1 cellular context compared by ENCODE assay signal in genomic region chr11:117703209-117703608, GRCh38.
TF ChIP-seq lines count a peak whose summit lies in the region.

No MANE protein-coding gene starts in this region.

TF ChIP-seq in HepG2, 621 proteins besides CTCF, POLR2A, EP300 and RAD21 (continued from another document):
- TF ChIP-seq, protein P1, sequence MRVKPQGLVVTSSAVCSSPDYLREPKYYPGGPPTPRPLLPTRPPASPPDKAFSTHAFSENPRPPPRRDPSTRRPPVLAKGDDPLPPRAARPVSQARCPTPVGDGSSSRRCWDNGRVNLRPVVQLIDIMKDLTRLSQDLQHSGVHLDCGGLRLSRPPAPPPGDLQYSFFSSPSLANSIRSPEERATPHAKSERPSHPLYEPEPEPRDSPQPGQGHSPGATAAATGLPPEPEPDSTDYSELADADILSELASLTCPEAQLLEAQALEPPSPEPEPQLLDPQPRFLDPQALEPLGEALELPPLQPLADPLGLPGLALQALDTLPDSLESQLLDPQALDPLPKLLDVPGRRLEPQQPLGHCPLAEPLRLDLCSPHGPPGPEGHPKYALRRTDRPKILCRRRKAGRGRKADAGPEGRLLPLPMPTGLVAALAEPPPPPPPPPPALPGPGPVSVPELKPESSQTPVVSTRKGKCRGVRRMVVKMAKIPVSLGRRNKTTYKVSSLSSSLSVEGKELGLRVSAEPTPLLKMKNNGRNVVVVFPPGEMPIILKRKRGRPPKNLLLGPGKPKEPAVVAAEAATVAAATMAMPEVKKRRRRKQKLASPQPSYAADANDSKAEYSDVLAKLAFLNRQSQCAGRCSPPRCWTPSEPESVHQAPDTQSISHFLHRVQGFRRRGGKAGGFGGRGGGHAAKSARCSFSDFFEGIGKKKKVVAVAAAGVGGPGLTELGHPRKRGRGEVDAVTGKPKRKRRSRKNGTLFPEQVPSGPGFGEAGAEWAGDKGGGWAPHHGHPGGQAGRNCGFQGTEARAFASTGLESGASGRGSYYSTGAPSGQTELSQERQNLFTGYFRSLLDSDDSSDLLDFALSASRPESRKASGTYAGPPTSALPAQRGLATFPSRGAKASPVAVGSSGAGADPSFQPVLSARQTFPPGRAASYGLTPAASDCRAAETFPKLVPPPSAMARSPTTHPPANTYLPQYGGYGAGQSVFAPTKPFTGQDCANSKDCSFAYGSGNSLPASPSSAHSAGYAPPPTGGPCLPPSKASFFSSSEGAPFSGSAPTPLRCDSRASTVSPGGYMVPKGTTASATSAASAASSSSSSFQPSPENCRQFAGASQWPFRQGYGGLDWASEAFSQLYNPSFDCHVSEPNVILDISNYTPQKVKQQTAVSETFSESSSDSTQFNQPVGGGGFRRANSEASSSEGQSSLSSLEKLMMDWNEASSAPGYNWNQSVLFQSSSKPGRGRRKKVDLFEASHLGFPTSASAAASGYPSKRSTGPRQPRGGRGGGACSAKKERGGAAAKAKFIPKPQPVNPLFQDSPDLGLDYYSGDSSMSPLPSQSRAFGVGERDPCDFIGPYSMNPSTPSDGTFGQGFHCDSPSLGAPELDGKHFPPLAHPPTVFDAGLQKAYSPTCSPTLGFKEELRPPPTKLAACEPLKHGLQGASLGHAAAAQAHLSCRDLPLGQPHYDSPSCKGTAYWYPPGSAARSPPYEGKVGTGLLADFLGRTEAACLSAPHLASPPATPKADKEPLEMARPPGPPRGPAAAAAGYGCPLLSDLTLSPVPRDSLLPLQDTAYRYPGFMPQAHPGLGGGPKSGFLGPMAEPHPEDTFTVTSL (CRISPR knock-in tag; IDR thresholded peaks at IDR 0.05; ENCODE audit: borderline replicate concordance) = peak; percentile 23; the same call in 1 of the 2 replicates
- TF ChIP-seq FOXK1 (CRISPR knock-in tag; IDR thresholded peaks at IDR 0.05; ENCODE audit: borderline replicate concordance, low read depth) (peak; percentile 47; the same call in 1 of the 2 replicates), NR2F6 (IDR thresholded peaks at IDR 0.05) (no peak), NR2F6 (CRISPR knock-in tag; IDR thresholded peaks at IDR 0.05) (peak; percentile 70; the same call in 1 of the 2 replicates), SKI (IDR thresholded peaks at IDR 0.05; ENCODE audit: partially characterized antibody) (peak; percentile 86), SOX5 (CRISPR knock-in tag; IDR thresholded peaks at IDR 0.05; ENCODE audit: borderline replicate concordance) (peak; percentile 57; the same call in 1 of the 2 replicates), RARA (CRISPR knock-in tag; IDR thresholded peaks at IDR 0.05) (peak; percentile 88), ELF4 (CRISPR knock-in tag; IDR thresholded peaks at IDR 0.05; ENCODE audit: borderline replicate concordance) (no peak), HDAC2 (CRISPR knock-in tag; IDR thresholded peaks at IDR 0.05) (peak; percentile 47; the same call in 1 of the 2 replicates), PLRG1 (conservative IDR thresholded peaks at IDR 0.05) (no peak), ZNF44 (CRISPR knock-in tag; IDR thresholded peaks at IDR 0.05) (no peak), ZNF615 (CRISPR knock-in tag; IDR thresholded peaks at IDR 0.05; ENCODE audit: borderline replicate concordance) (no peak), GATAD2A (CRISPR knock-in tag; IDR thresholded peaks at IDR 0.05) (peak; percentile 44; the same call in 1 of the 2 replicates), ELF3 (CRISPR knock-in tag; IDR thresholded peaks at IDR 0.05) (peak; percentile 98), ZNF501 (CRISPR knock-in tag; IDR thresholded peaks at IDR 0.05) (peak; percentile 36; the same call in 1 of the 2 replicates), RXRB (CRISPR knock-in tag; IDR thresholded peaks at IDR 0.05; ENCODE audit: borderline replicate concordance) (peak; percentile 76; the same call in 1 of the 2 replicates), ZMAT3 (CRISPR knock-in tag; conservative IDR thresholded peaks at IDR 0.05) (no peak), ERF (CRISPR knock-in tag; IDR thresholded peaks at IDR 0.05) (peak; percentile 67; the same call in 1 of the 2 replicates), AHR (CRISPR knock-in tag; IDR thresholded peaks at IDR 0.05) (no peak), ZNF609 (CRISPR knock-in tag; IDR thresholded peaks at IDR 0.05; ENCODE audit: borderline replicate concordance) (peak; percentile 46; the same call in 1 of the 2 replicates), ZNF598 (CRISPR knock-in tag; IDR thresholded peaks at IDR 0.05; ENCODE audit: borderline replicate concordance) (0 out of 2 replicates have a peak, but pooled peaks have one; percentile 33), MIER3 (CRISPR knock-in tag; IDR thresholded peaks at IDR 0.05; ENCODE audit: borderline replicate concordance) (peak; percentile 46; the same call in 1 of the 2 replicates), XRCC5 (optimal IDR thresholded peaks at IDR 0.05; ENCODE audit: low read length) (peak; percentile 17), FOXO1 (CRISPR knock-in tag; IDR thresholded peaks at IDR 0.05) (peak; percentile 49; the same call in 1 of the 2 replicates), HCFC1 (IDR thresholded peaks at IDR 0.05; ENCODE audit: low read depth, low read length) (no peak), ATAD3A (CRISPR knock-in tag; IDR thresholded peaks at IDR 0.05) (no peak), ZMYM2 (CRISPR knock-in tag; IDR thresholded peaks at IDR 0.05) (no peak), SAP130 (CRISPR knock-in tag; IDR thresholded peaks at IDR 0.05; ENCODE audit: low read depth) (peak; percentile 63), PPARG (CRISPR knock-in tag; conservative IDR thresholded peaks at IDR 0.05) (peak; percentile 84), FOXA3 (CRISPR knock-in tag; IDR thresholded peaks at IDR 0.05) (peak; percentile 94), PCBP2 (optimal IDR thresholded peaks at IDR 0.05; ENCODE audit: low read depth, low read length, poor library complexity, severe bottlenecking) (no peak), ATF1 (CRISPR knock-in tag; IDR thresholded peaks at IDR 0.05) (no peak), TARDBP (CRISPR knock-in tag; IDR thresholded peaks at IDR 0.05) (0 out of 2 replicates have a peak, but pooled peaks have one; percentile 45), IKZF5 (CRISPR knock-in tag; IDR thresholded peaks at IDR 0.05) (0 out of 2 replicates have a peak, but pooled peaks have one; percentile 38), FOXA1 (IDR thresholded peaks at IDR 0.05) (peak; percentile 73), FOXA1 (CRISPR knock-in tag; IDR thresholded peaks at IDR 0.05) (peak; percentile 90), GPN1 (CRISPR knock-in tag; IDR thresholded peaks at IDR 0.05; ENCODE audit: borderline replicate concordance) (no peak), SMC3 (IDR thresholded peaks at IDR 0.05; ENCODE audit: low read length) (peak; percentile 31; the same call in 1 of the 2 replicates), ARID5B (CRISPR knock-in tag; IDR thresholded peaks at IDR 0.05) (peak; percentile 74), ZSCAN9 (CRISPR knock-in tag; IDR thresholded peaks at IDR 0.05; ENCODE audit: borderline replicate concordance) (0 out of 2 replicates have a peak, but pooled peaks have one; percentile 26), BCL6 (CRISPR knock-in tag; IDR thresholded peaks at IDR 0.05) (peak; percentile 70), SOX13 (IDR thresholded peaks at IDR 0.05) (no peak), SOX13 (CRISPR knock-in tag; conservative IDR thresholded peaks at IDR 0.05 in 1 of 2, IDR thresholded peaks at IDR 0.05 in 1 of 2) (peak in 1 of 2 experiments; percentile 59; a peak in 2 of 4 replicates), RXRA (CRISPR knock-in tag; IDR thresholded peaks at IDR 0.05) (peak; percentile 64; the same call in 1 of the 2 replicates)
- TF ChIP-seq, protein P2, sequence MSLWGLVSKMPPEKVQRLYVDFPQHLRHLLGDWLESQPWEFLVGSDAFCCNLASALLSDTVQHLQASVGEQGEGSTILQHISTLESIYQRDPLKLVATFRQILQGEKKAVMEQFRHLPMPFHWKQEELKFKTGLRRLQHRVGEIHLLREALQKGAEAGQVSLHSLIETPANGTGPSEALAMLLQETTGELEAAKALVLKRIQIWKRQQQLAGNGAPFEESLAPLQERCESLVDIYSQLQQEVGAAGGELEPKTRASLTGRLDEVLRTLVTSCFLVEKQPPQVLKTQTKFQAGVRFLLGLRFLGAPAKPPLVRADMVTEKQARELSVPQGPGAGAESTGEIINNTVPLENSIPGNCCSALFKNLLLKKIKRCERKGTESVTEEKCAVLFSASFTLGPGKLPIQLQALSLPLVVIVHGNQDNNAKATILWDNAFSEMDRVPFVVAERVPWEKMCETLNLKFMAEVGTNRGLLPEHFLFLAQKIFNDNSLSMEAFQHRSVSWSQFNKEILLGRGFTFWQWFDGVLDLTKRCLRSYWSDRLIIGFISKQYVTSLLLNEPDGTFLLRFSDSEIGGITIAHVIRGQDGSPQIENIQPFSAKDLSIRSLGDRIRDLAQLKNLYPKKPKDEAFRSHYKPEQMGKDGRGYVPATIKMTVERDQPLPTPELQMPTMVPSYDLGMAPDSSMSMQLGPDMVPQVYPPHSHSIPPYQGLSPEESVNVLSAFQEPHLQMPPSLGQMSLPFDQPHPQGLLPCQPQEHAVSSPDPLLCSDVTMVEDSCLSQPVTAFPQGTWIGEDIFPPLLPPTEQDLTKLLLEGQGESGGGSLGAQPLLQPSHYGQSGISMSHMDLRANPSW (CRISPR knock-in tag; IDR thresholded peaks at IDR 0.05; ENCODE audit: borderline replicate concordance) = 0 out of 2 replicates have a peak, but pooled peaks have one; percentile 41
- TF ChIP-seq, protein P3, sequence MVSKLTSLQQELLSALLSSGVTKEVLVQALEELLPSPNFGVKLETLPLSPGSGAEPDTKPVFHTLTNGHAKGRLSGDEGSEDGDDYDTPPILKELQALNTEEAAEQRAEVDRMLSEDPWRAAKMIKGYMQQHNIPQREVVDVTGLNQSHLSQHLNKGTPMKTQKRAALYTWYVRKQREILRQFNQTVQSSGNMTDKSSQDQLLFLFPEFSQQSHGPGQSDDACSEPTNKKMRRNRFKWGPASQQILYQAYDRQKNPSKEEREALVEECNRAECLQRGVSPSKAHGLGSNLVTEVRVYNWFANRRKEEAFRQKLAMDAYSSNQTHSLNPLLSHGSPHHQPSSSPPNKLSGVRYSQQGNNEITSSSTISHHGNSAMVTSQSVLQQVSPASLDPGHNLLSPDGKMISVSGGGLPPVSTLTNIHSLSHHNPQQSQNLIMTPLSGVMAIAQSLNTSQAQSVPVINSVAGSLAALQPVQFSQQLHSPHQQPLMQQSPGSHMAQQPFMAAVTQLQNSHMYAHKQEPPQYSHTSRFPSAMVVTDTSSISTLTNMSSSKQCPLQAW (CRISPR knock-in tag; IDR thresholded peaks at IDR 0.05) = 0 out of 2 replicates have a peak, but pooled peaks have one; percentile 34
